8 cellular contexts compared by ENCODE assay signal in genomic region chr1:111219466-111220286, GRCh38. TPM values are rescaled to one million over a fixed set of nuclear protein-coding genes. Genes with fewer than 3 reads are reported as not detected.
DNase-seq lines count a peak whose midpoint lies in the region; ATAC-seq and TF ChIP-seq lines count a peak whose summit lies in the region.
"Had no signal": no experiment of that assay in that cellular context is flagged by ENCODE, and none has a peak within 500 bp of the region (broad histone marks: within the 10 kb centered on the region; RNA-seq: fewer than 3 reads in every experiment).

No MANE protein-coding gene starts in this region.

- H3K36me3 Mint-ChIP-seq in WTC11: no peaks in the 10 kb centered on the region

- TF ChIP-seq POLR2A in GM19193 (IDR thresholded peaks at IDR 0.05; ENCODE audit: extremely low read depth, insufficient read depth, insufficient read length): peak; percentile 59

- ATAC-seq in HG03039 (IDR thresholded peaks at IDR 0.05; ENCODE audit: unreplicated experiment): peak; percentile 27
- ATAC-seq in WTC11: peak; percentile 7

- 0 out of 2 replicates have a peak overlapping the region, but pooled peaks have one; percentile 3 for H3K27ac Mint-ChIP-seq in WTC11

- H3K9me3 Mint-ChIP-seq in WTC11: 0 out of 2 replicates have a peak, but pooled peaks cover 11% of the 10 kb centered on the region

- H3K4me3 Mint-ChIP-seq in WTC11: no peak overlapping the region

- CTCF ChIA-PET in WTC11 (lab: Charles Lee): interaction anchor here (1.1 to 1.7 kb wide), 3 partner anchors 23 to 192 kb away, joined by 3 to 7 read pairs (median 3); no protein-coding TSS in a partner anchor

- DNase-seq in WTC11 (ENCODE audit: low spot score): no peak
- peak; percentile 5 for DNase-seq in occipital lobe (lab: John Stamatoyannopoulos, UW)
- no peak for DNase-seq in ureter (ENCODE audit: low spot score)
- no peak for DNase-seq in effector CD4-positive, alpha-beta T cell
- DNase-seq in NCI-H446 treated with DMSO at 0.1 percent for 48 hours (lab: John Stamatoyannopoulos, UW): no peak

- peaks cover 57% of the 10 kb centered on the region for H3K4me1 Mint-ChIP-seq in WTC11

- H3K27me3 Mint-ChIP-seq in WTC11 (ENCODE audit: low read depth): no peaks in the 10 kb centered on the region

- POLR2A ChIA-PET in WTC11 (lab: Charles Lee): no interaction called here

- no peak for TF ChIP-seq CTCF in WTC11 (IDR thresholded peaks at IDR 0.05)

TF ChIP-seq in WTC11, 78 proteins besides CTCF, POLR2A, EP300 and RAD21:
- TF ChIP-seq, protein P1, sequence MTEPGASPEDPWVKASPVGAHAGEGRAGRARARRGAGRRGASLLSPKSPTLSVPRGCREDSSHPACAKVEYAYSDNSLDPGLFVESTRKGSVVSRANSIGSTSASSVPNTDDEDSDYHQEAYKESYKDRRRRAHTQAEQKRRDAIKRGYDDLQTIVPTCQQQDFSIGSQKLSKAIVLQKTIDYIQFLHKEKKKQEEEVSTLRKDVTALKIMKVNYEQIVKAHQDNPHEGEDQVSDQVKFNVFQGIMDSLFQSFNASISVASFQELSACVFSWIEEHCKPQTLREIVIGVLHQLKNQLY (CRISPR knock-in tag; IDR thresholded peaks at IDR 0.05): no peak
- TF ChIP-seq ZNF396 (CRISPR knock-in tag; IDR thresholded peaks at IDR 0.05; ENCODE audit: borderline replicate concordance): no peak
- no peak for TF ChIP-seq NR2C2 (CRISPR knock-in tag; IDR thresholded peaks at IDR 0.05)
- TF ChIP-seq GRHL2 (CRISPR knock-in tag; IDR thresholded peaks at IDR 0.05; ENCODE audit: insufficient replicate concordance, severe bottlenecking): no peak
- no peak for TF ChIP-seq AFF4 (CRISPR knock-in tag; IDR thresholded peaks at IDR 0.05; ENCODE audit: borderline replicate concordance)
- no peak for TF ChIP-seq ELF4 (CRISPR knock-in tag; IDR thresholded peaks at IDR 0.05; ENCODE audit: low read depth)
- no peak for TF ChIP-seq CBFB (CRISPR knock-in tag; IDR thresholded peaks at IDR 0.05; ENCODE audit: low read depth)
- no peak for TF ChIP-seq ZNF671 (CRISPR knock-in tag; IDR thresholded peaks at IDR 0.05)
- no peak for TF ChIP-seq IRF2 (CRISPR knock-in tag; IDR thresholded peaks at IDR 0.05; ENCODE audit: borderline replicate concordance, low read depth)

RNA-seq across cellular contexts. Expression of gene CHI3L2, which starts 7.8 kb away (rescaled TPM):
- total RNA-seq in WTC11 (2021): 0.41 to 0.61 TPM (median 0.41 TPM) in 3 replicates
- total RNA-seq in occipital lobe: 0.47 TPM
- total RNA-seq in ureter: 4.6 TPM

RNA-seq across cellular contexts. Expression of gene DENND2D, which starts 19.2 kb away (rescaled TPM):
- total RNA-seq in WTC11 (2021): 2.1 to 2.9 TPM (median 2.2 TPM) in 3 replicates
- 0.94 TPM for total RNA-seq in occipital lobe
- 134 TPM for total RNA-seq in ureter
- total RNA-seq: RPMI7951 had no signal

Comparison
In these comparisons a context has a peak if more than half of its experiments do, and no peak if none do; other contexts are left out.
1. RNA of gene DENND2D, which starts 19.2 kb away (total RNA-seq): 134 TPM in ureter (single experiment); 2.1 to 2.9 TPM in WTC11 and 0.94 TPM in occipital lobe (single experiment); every median in the first group is over 10 times any median in the second.